In genomic region chr5:83752700-83753099, GRCh38 we compare ENCODE assay signal across 1 cellular context.
TF ChIP-seq lines count a peak whose summit lies in the region.

No MANE protein-coding gene starts in this region.

TF ChIP-seq in SK-N-SH treated with all-trans-retinoic acid at 6 μM for 48 hours, 23 proteins besides CTCF, POLR2A, EP300 and RAD21 (continued from another document):
- no peak for TF ChIP-seq ZC3H10 (CRISPR knock-in tag; IDR thresholded peaks at IDR 0.05)
- TF ChIP-seq ZFP3 (CRISPR knock-in tag; IDR thresholded peaks at IDR 0.05), result no peak
TF ChIP-seq in SK-N-SH treated with all-trans-retinoic acid at 6 μM for 48 hours: peak in this region for 0.
